1 cellular context compared by ENCODE assay signal in genomic region chr10:30542001-30542861, GRCh38.
A peak's percentile ranks its signal among the peaks of the same experiment; 100 is the strongest.
TF ChIP-seq lines count a peak whose summit lies in the region.

No MANE protein-coding gene starts in this region.

TF ChIP-seq in HepG2, 621 proteins besides CTCF, POLR2A, EP300 and RAD21 (continued from another document and continues in another):
- peak; percentile 99 for TF ChIP-seq ZBTB37 (CRISPR knock-in tag; IDR thresholded peaks at IDR 0.05)
- TF ChIP-seq ZSCAN25 (CRISPR knock-in tag; IDR thresholded peaks at IDR 0.05): no peak; the same call in 1 of the 2 replicates
- TF ChIP-seq RBAK (CRISPR knock-in tag; IDR thresholded peaks at IDR 0.05): no peak
- peak; percentile 84 for TF ChIP-seq THRA (CRISPR knock-in tag; IDR thresholded peaks at IDR 0.05; ENCODE audit: borderline replicate concordance)
- no peak for TF ChIP-seq ZZZ3 (CRISPR knock-in tag; IDR thresholded peaks at IDR 0.05; ENCODE audit: borderline replicate concordance)
- 0 out of 2 replicates have a peak, but pooled peaks have one; percentile 30 for TF ChIP-seq HES4 (CRISPR knock-in tag; IDR thresholded peaks at IDR 0.05; ENCODE audit: borderline replicate concordance)
- TF ChIP-seq EZH2 (conservative IDR thresholded peaks at IDR 0.05; ENCODE audit: low read depth, low read length): no peak
- TF ChIP-seq PLSCR1 (CRISPR knock-in tag; IDR thresholded peaks at IDR 0.05; ENCODE audit: borderline replicate concordance): no peak
- TF ChIP-seq IKZF5 (CRISPR knock-in tag; IDR thresholded peaks at IDR 0.05): peak; percentile 95
- no peak for TF ChIP-seq ZBTB3 (CRISPR knock-in tag; IDR thresholded peaks at IDR 0.05; ENCODE audit: borderline replicate concordance, low read depth)
- peak; percentile 93 for TF ChIP-seq TFE3 (CRISPR knock-in tag; IDR thresholded peaks at IDR 0.05)
- no peak for TF ChIP-seq ZBTB42 (CRISPR knock-in tag; IDR thresholded peaks at IDR 0.05)
- TF ChIP-seq GATAD1 (CRISPR knock-in tag; IDR thresholded peaks at IDR 0.05): 0 out of 2 replicates have a peak, but pooled peaks have one; percentile 9
- TF ChIP-seq ZNF143 (CRISPR knock-in tag; IDR thresholded peaks at IDR 0.05): no peak
- no peak for TF ChIP-seq ASH2L (IDR thresholded peaks at IDR 0.05; ENCODE audit: insufficient read length, low read depth, low read length)
- TF ChIP-seq MATR3 (CRISPR knock-in tag; IDR thresholded peaks at IDR 0.05): no peak
- no peak for TF ChIP-seq ZNF558 (CRISPR knock-in tag; IDR thresholded peaks at IDR 0.05; ENCODE audit: borderline replicate concordance)
- no peak for TF ChIP-seq PTBP1 (IDR thresholded peaks at IDR 0.05; ENCODE audit: low read depth, low read length, poor library complexity, severe bottlenecking)
- peak; percentile 30; the same call in 1 of the 2 replicates for TF ChIP-seq ZNF44 (CRISPR knock-in tag; IDR thresholded peaks at IDR 0.05)
- TF ChIP-seq ELF3 (CRISPR knock-in tag; IDR thresholded peaks at IDR 0.05): peak; percentile 70
- no peak for TF ChIP-seq ZNF660 (CRISPR knock-in tag; IDR thresholded peaks at IDR 0.05; ENCODE audit: borderline replicate concordance, low read depth)
- TF ChIP-seq SMAD3 (CRISPR knock-in tag; IDR thresholded peaks at IDR 0.05): peak; percentile 91
- no peak for TF ChIP-seq ZNF296 (CRISPR knock-in tag; conservative IDR thresholded peaks at IDR 0.05)
- TF ChIP-seq ZNF230 (CRISPR knock-in tag; IDR thresholded peaks at IDR 0.05): peak; percentile 54; the same call in 1 of the 2 replicates
- peak; percentile 50; the same call in 1 of the 2 replicates for TF ChIP-seq ZNF589 (CRISPR knock-in tag; conservative IDR thresholded peaks at IDR 0.05)
- peak; percentile 94 for TF ChIP-seq RARA (CRISPR knock-in tag; IDR thresholded peaks at IDR 0.05)
- peak; percentile 85 for TF ChIP-seq ZMYM4 (CRISPR knock-in tag; IDR thresholded peaks at IDR 0.05)
- no peak for TF ChIP-seq KLF12 (CRISPR knock-in tag; IDR thresholded peaks at IDR 0.05; ENCODE audit: borderline replicate concordance)
- no peak for TF ChIP-seq FLYWCH1 (CRISPR knock-in tag; IDR thresholded peaks at IDR 0.05)
- peak; percentile 65; the same call in 1 of the 2 replicates for TF ChIP-seq ZNF614 (CRISPR knock-in tag; IDR thresholded peaks at IDR 0.05; ENCODE audit: borderline replicate concordance)
- TF ChIP-seq ZNF737 (CRISPR knock-in tag; IDR thresholded peaks at IDR 0.05; ENCODE audit: borderline replicate concordance): no peak; the same call in 1 of the 2 replicates
- no peak for TF ChIP-seq HOMEZ (CRISPR knock-in tag; IDR thresholded peaks at IDR 0.05; ENCODE audit: low read depth)
- no peak for TF ChIP-seq REXO4 (CRISPR knock-in tag; IDR thresholded peaks at IDR 0.05; ENCODE audit: borderline replicate concordance)
- TF ChIP-seq NFE2L2 (IDR thresholded peaks at IDR 0.05; ENCODE audit: low read length): peak; percentile 96
- peak; percentile 92 for TF ChIP-seq ZNF503 (CRISPR knock-in tag; IDR thresholded peaks at IDR 0.05)
- TF ChIP-seq ZSCAN20 (CRISPR knock-in tag; IDR thresholded peaks at IDR 0.05; ENCODE audit: borderline replicate concordance): no peak
- peak; percentile 97 for TF ChIP-seq FOXA3 (CRISPR knock-in tag; IDR thresholded peaks at IDR 0.05)
- TF ChIP-seq ZNF709 (CRISPR knock-in tag; IDR thresholded peaks at IDR 0.05): peak; percentile 46; the same call in 1 of the 2 replicates
- TF ChIP-seq ZNF34 (CRISPR knock-in tag; IDR thresholded peaks at IDR 0.05; ENCODE audit: borderline replicate concordance): no peak
- TF ChIP-seq KDM5B (CRISPR knock-in tag; IDR thresholded peaks at IDR 0.05; ENCODE audit: borderline replicate concordance): no peak
- TF ChIP-seq SOX13 (IDR thresholded peaks at IDR 0.05): peak; percentile 93
- TF ChIP-seq SOX13 (CRISPR knock-in tag; conservative IDR thresholded peaks at IDR 0.05 in 1 of 2, IDR thresholded peaks at IDR 0.05 in 1 of 2): peak in 1 of 2 experiments; percentile 96; a peak in 2 of 4 replicates
- TF ChIP-seq KDM1A (CRISPR knock-in tag; IDR thresholded peaks at IDR 0.05): peak; percentile 53
- no peak for TF ChIP-seq CSRNP2 (CRISPR knock-in tag; conservative IDR thresholded peaks at IDR 0.05; ENCODE audit: low read depth)
- no peak for TF ChIP-seq SNRNP70 (IDR thresholded peaks at IDR 0.05; ENCODE audit: low read depth, low read length)
- no peak for TF ChIP-seq KAT7 (CRISPR knock-in tag; IDR thresholded peaks at IDR 0.05; ENCODE audit: borderline replicate concordance)
- TF ChIP-seq CERS6 (CRISPR knock-in tag; IDR thresholded peaks at IDR 0.05): no peak
- TF ChIP-seq ATF5 (CRISPR knock-in tag; IDR thresholded peaks at IDR 0.05; ENCODE audit: low read depth): no peak
- TF ChIP-seq ZBTB7B (CRISPR knock-in tag; IDR thresholded peaks at IDR 0.05): peak; percentile 67
- peak; percentile 90 for TF ChIP-seq GATA4 (IDR thresholded peaks at IDR 0.05; ENCODE audit: borderline replicate concordance, low read depth)
- no peak for TF ChIP-seq HCFC1 (IDR thresholded peaks at IDR 0.05; ENCODE audit: low read depth, low read length)
- TF ChIP-seq ZNF740 (CRISPR knock-in tag; IDR thresholded peaks at IDR 0.05): no peak
- no peak for TF ChIP-seq HMGA1 (CRISPR knock-in tag; conservative IDR thresholded peaks at IDR 0.05)
- peak; percentile 67; the same call in 1 of the 2 replicates for TF ChIP-seq MYPOP (CRISPR knock-in tag; IDR thresholded peaks at IDR 0.05)
- TF ChIP-seq ARID2 (CRISPR knock-in tag; IDR thresholded peaks at IDR 0.05; ENCODE audit: borderline replicate concordance): no peak
